Comparison of ENCODE assay signal across 1 cellular context in the genomic region with DNA sequence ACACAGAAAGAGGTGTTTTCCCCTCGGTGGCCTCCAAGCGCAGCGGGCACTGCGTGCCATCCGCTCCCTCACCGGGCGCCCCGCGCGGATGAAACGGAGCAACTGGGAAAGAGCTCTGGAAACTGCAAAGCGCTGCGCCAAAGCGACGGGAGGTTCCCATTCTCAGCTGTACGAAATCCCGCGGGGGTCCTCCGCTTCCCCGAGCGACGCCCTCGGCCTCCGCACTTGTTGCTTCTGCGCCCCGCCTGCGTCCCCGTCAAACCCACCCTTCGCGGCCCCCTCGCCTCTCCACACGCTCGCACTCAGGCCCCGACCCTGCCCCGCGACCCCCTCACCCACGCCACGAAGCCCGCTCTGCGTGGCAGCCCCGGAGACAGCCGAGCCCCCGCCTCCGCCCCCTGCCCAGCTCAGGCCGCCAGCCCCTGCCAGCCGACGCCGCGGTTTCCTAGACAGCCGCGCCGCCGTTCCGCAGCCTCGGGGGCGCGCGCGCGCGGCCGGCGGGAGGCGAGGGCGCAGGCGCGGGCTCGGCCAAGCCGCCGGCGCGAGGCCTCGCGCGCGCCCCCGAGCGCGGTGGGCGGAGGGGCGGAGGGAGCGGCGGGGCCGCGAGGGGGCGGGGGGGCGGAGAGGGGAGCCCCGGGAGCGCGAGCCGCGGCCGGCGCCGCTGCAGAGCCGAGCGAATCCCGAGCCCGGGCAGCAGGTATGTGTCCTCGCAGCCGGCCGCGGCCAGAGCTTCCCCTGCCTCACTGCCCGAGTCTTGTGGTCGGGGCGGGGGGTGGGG.
A peak's percentile ranks its signal among the peaks of the same experiment; 100 is the strongest.
TF ChIP-seq lines count a peak whose summit lies in the region.

A gene with protein sequence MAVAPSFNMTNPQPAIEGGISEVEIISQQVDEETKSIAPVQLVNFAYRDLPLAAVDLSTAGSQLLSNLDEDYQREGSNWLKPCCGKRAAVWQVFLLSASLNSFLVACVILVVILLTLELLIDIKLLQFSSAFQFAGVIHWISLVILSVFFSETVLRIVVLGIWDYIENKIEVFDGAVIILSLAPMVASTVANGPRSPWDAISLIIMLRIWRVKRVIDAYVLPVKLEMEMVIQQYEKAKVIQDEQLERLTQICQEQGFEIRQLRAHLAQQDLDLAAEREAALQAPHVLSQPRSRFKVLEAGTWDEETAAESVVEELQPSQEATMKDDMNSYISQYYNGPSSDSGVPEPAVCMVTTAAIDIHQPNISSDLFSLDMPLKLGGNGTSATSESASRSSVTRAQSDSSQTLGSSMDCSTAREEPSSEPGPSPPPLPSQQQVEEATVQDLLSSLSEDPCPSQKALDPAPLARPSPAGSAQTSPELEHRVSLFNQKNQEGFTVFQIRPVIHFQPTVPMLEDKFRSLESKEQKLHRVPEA (plus strand): TSS at position 666 of the 778 bp plus-strand sequence. CDS start 74,279 bp downstream, outside the sequence.

TF ChIP-seq in H1, 55 proteins besides CTCF, POLR2A, EP300 and RAD21 (continued from another document):
- peak; percentile 49 to 69; a peak in 2 of 4 replicates for TF ChIP-seq SIN3A (conservative IDR thresholded peaks at IDR 0.05 in 1 of 2, IDR thresholded peaks at IDR 0.05 in 1 of 2; ENCODE audit: low read depth in 1 of 2, low read length in 2 of 2)
- TF ChIP-seq, protein P1, sequence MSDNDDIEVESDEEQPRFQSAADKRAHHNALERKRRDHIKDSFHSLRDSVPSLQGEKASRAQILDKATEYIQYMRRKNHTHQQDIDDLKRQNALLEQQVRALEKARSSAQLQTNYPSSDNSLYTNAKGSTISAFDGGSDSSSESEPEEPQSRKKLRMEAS (IDR thresholded peaks at IDR 0.05) = peak; percentile 28; the same call in 1 of the 2 replicates
